ENCODE assay signal across 1 cellular context in genomic region chr1:21775985-21776562, GRCh38.
TF ChIP-seq lines count a peak whose summit lies in the region.

No MANE protein-coding gene starts in this region.

TF ChIP-seq in GM12878, 131 proteins besides CTCF, POLR2A, EP300 and RAD21:
- TF ChIP-seq RBBP5 (conservative IDR thresholded peaks at IDR 0.05) (no peak), ZBTB11 (CRISPR knock-in tag; IDR thresholded peaks at IDR 0.05) (no peak), PML (IDR thresholded peaks at IDR 0.05; ENCODE audit: low read length) (no peak), CUX1 (IDR thresholded peaks at IDR 0.05; ENCODE audit: insufficient replicate concordance, low read depth, low read length) (no peak), IKZF2 (IDR thresholded peaks at IDR 0.05) (no peak), MLLT1 (IDR thresholded peaks at IDR 0.05) (no peak), NKRF (conservative IDR thresholded peaks at IDR 0.05) (no peak), CBX3 (IDR thresholded peaks at IDR 0.05; ENCODE audit: borderline replicate concordance, low read depth) (no peak), BCLAF1 (IDR thresholded peaks at IDR 0.05) (no peak)
